Comparison of ENCODE assay signal across 12 cellular contexts in genomic region chr13:39410089-39410901, GRCh38.
A peak's percentile ranks its signal among the peaks of the same experiment; 100 is the strongest.
DNase-seq lines count a peak whose midpoint lies in the region; ATAC-seq and TF ChIP-seq lines count a peak whose summit lies in the region.
"Had no signal": no experiment of that assay in that cellular context is flagged by ENCODE, and none has a peak within 500 bp of the region (broad histone marks: within the 10 kb centered on the region; RNA-seq: fewer than 3 reads in every experiment).

No MANE protein-coding gene starts in this region.

- H3K9me3 ChIP-seq in H9 (ENCODE audit: control insufficient read depth, low read depth, low read length) (no peaks in the 10 kb centered on the region), breast epithelium (no peaks in the 10 kb centered on the region), smooth muscle cell (replicated peaks; ENCODE audit: low read depth) (no peaks in the 10 kb centered on the region)

- no peak overlapping the region for H3K27ac ChIP-seq in H9 (ENCODE audit: insufficient read length, low read depth, low read length)
- peak overlapping the region; percentile 59 to 76 for H3K27ac ChIP-seq in breast epithelium
- H3K27ac ChIP-seq in smooth muscle cell (ENCODE audit: low read depth), result no peak overlapping the region

- no peak overlapping the region for H4K8ac ChIP-seq in H9 (replicated peaks; ENCODE audit: insufficient read length, low read depth, low read length)

- H3K56ac ChIP-seq in H9 (ENCODE audit: insufficient read length, low read depth, low read length), result no peak overlapping the region

- H4K5ac ChIP-seq in H9 (ENCODE audit: insufficient read length, low read depth, low read length), result no peak overlapping the region

- H2AK5ac ChIP-seq in H9 (ENCODE audit: insufficient read length, low read length), result no peak overlapping the region

- H3K9me3 Mint-ChIP-seq in H9, result no peaks in the 10 kb centered on the region; a peak in 1 of 5 replicates
- H3K9me3 Mint-ChIP-seq: activated naive CD4-positive, alpha-beta T cell treated with anti-CD3 and anti-CD28 coated beads, Interleukin-2, amount 50 U/mL, for 24 hours; IgD-negative memory B cell had no signal

- H3K4me2 ChIP-seq in H9 (ENCODE audit: insufficient read depth, insufficient read length, low read length), result no peak overlapping the region
- peak overlapping the region; percentile 34 for H3K4me2 ChIP-seq in smooth muscle cell

- H3K4me1 ChIP-seq in H9 (ENCODE audit: insufficient read depth, low read length) (peaks cover 6% of the 10 kb centered on the region; the same call in 1 of the 2 replicates), breast epithelium (no peaks in the 10 kb centered on the region), smooth muscle cell (ENCODE audit: low read depth) (peaks cover 11% of the 10 kb centered on the region)

- H3K23me2 ChIP-seq in H9 (ENCODE audit: insufficient read length, low read depth, low read length, poor library complexity, severe bottlenecking), result no peaks in the 10 kb centered on the region

- peak; percentile 45 to 67 for ATAC-seq in left cardiac atrium
- no peak for ATAC-seq in HG03108 (IDR thresholded peaks at IDR 0.05; ENCODE audit: unreplicated experiment)
- no peak for ATAC-seq in GM21737 (IDR thresholded peaks at IDR 0.05; ENCODE audit: unreplicated experiment)
- ATAC-seq in GM19351 (IDR thresholded peaks at IDR 0.05; ENCODE audit: unreplicated experiment), result no peak

- no peak overlapping the region for H3K4ac ChIP-seq in H9 (ENCODE audit: low read depth, low read length)

- H3K4me3 ChIP-seq in breast epithelium (no peak overlapping the region), smooth muscle cell (no peak overlapping the region)

- H3K36me3 ChIP-seq in breast epithelium (no peaks in the 10 kb centered on the region), smooth muscle cell (ENCODE audit: low read depth) (no peaks in the 10 kb centered on the region)

- no peak overlapping the region for H2BK20ac ChIP-seq in H9 (ENCODE audit: low read depth, low read length, poor library complexity, severe bottlenecking)

- H3K23ac ChIP-seq in H9 (ENCODE audit: insufficient read length, low read depth, low read length), result no peak overlapping the region

- no peak overlapping the region for H2BK5ac ChIP-seq in H9 (ENCODE audit: insufficient read length, low read length)

- peak overlapping the region in 2 of 3 experiments; percentile 23 to 44; a peak in 4 of 7 replicates for H3K27ac Mint-ChIP-seq in H9
- H3K27ac Mint-ChIP-seq: activated naive CD4-positive, alpha-beta T cell treated with anti-CD3 and anti-CD28 coated beads, Interleukin-2, amount 50 U/mL, for 24 hours; IgD-negative memory B cell had no signal

- H3K36me3 Mint-ChIP-seq in H9 (ENCODE audit: insufficient read depth in 1 of 3, low read depth in 3 of 3), result no peaks in the 10 kb centered on the region
- H3K36me3 Mint-ChIP-seq: activated naive CD4-positive, alpha-beta T cell treated with anti-CD3 and anti-CD28 coated beads, Interleukin-2, amount 50 U/mL, for 24 hours; IgD-negative memory B cell had no signal

- H3T11ph ChIP-seq in H9 (ENCODE audit: low read length), result no peak overlapping the region

- peaks cover 43 to 51% of the 10 kb centered on the region in 2 experiments for H3K4me1 Mint-ChIP-seq in H9
- H3K4me1 Mint-ChIP-seq: activated naive CD4-positive, alpha-beta T cell treated with anti-CD3 and anti-CD28 coated beads, Interleukin-2, amount 50 U/mL, for 24 hours had no signal

- H3K4me3 Mint-ChIP-seq in H9, result 0 out of 5 replicates have a peak overlapping the region, but pooled peaks of 1 of the 2 experiments have one; percentile 1
- H3K4me3 Mint-ChIP-seq: activated naive CD4-positive, alpha-beta T cell treated with anti-CD3 and anti-CD28 coated beads, Interleukin-2, amount 50 U/mL, for 24 hours; IgD-negative memory B cell had no signal

- H3K9ac ChIP-seq in H9 (ENCODE audit: extremely low read depth, insufficient read length, low read length), result no peak overlapping the region
- no peak overlapping the region for H3K9ac ChIP-seq in smooth muscle cell (ENCODE audit: low read depth)

- TF ChIP-seq POLR2A in breast epithelium (IDR thresholded peaks at IDR 0.05), result no peak

- intact Hi-C loops in breast epithelium (cut with DNase I; ENCODE audit: low total_unique reads), result no loop called here
- intact Hi-C loops in left cardiac atrium (cut with DNase I), result loop anchor here (5.0 to 10.0 kb wide), 2 partner anchors 135 to 192 kb away; partner anchors contain the start of gene LHFPL6 (in 1 of the 2)

- H4K20me1 ChIP-seq in H9 (ENCODE audit: control insufficient read depth, insufficient read depth, insufficient read length), result no peaks in the 10 kb centered on the region
- no peaks in the 10 kb centered on the region for H4K20me1 ChIP-seq in smooth muscle cell (ENCODE audit: low read depth)

- H3K79me2 ChIP-seq in H9 (ENCODE audit: insufficient read depth, low read length) (no peaks in the 10 kb centered on the region), smooth muscle cell (ENCODE audit: low read depth) (no peaks in the 10 kb centered on the region)

- DNase-seq in H9, result no peak
- DNase-seq in breast epithelium (ENCODE audit: low spot score in 2 of 2), result no peak
- DNase-seq in left cardiac atrium, result no peak
- DNase-seq in smooth muscle cell (lab: John Stamatoyannopoulos, UW; ENCODE audit: unreplicated experiment), result no peak
- no peak for DNase-seq in activated T-cell treated with anti-CD3 and anti-CD28 coated beads, Interleukin-2, amount 50 U/mL, for 1 hour
- DNase-seq: activated CD4-positive, alpha-beta T cell treated with anti-CD3 and anti-CD28 coated beads, Interleukin-2, amount 50 U/mL, for 4 hours; SHP77 had no signal

- WGBS in H9 (ENCODE audit: extremely low coverage, insufficient read length, low lambda C conversion rate), result no CpG with 5 or more reads among the region's 2 CpGs
- 63% methylated on average over 2 of the region's 2 CpGs for WGBS in smooth muscle cell (ENCODE audit: low lambda C conversion rate)

- H3K14ac ChIP-seq in H9 (ENCODE audit: insufficient read depth, low read length), result no peak overlapping the region

- H2AFZ ChIP-seq in H9 (ENCODE audit: low read length), result no peak overlapping the region
- no peak overlapping the region for H2AFZ ChIP-seq in smooth muscle cell (ENCODE audit: low read depth)

- H3K27me3 ChIP-seq in H9 (ENCODE audit: insufficient read depth, low read length) (no peaks in the 10 kb centered on the region), breast epithelium (no peaks in the 10 kb centered on the region), smooth muscle cell (ENCODE audit: low read depth) (no peaks in the 10 kb centered on the region)

- H3K18ac ChIP-seq in H9 (ENCODE audit: insufficient read length, low read depth, low read length), result no peak overlapping the region

- H2BK120ac ChIP-seq in H9 (ENCODE audit: low read depth, low read length, poor library complexity, severe bottlenecking), result no peak overlapping the region

- no peaks in the 10 kb centered on the region for H3K79me1 ChIP-seq in H9 (ENCODE audit: insufficient read depth, low read depth, low read length, poor library complexity, severe bottlenecking)

- H3F3A ChIP-seq in smooth muscle cell (ENCODE audit: low read depth), result no peaks in the 10 kb centered on the region

- H3K27me3 Mint-ChIP-seq in H9 (ENCODE audit: low read depth), result peaks cover 5% of the 10 kb centered on the region; the same call in 1 of the 2 replicates
- H3K27me3 Mint-ChIP-seq: IgD-negative memory B cell had no signal

- no peak for TF ChIP-seq CTCF in H9 (conservative IDR thresholded peaks at IDR 0.05)
- TF ChIP-seq CTCF in breast epithelium (IDR thresholded peaks at IDR 0.05), result no peak
- no peak for TF ChIP-seq CTCF in smooth muscle cell (IDR thresholded peaks at IDR 0.05; ENCODE audit: borderline replicate concordance, insufficient read depth, poor library complexity, severe bottlenecking)

- H2BK12ac ChIP-seq in H9 (ENCODE audit: insufficient read length, low read depth, low read length), result no peak overlapping the region

- H2BK15ac ChIP-seq in H9 (ENCODE audit: low read depth, low read length), result no peak overlapping the region

- H4K91ac ChIP-seq in H9 (ENCODE audit: insufficient read length, low read depth, low read length), result no peak overlapping the region

Comparison
In these comparisons a context has a peak if more than half of its experiments do, and no peak if none do; other contexts are left out.
1. H3K27ac ChIP-seq: peak in breast epithelium (2 of 2); none in H9 (single experiment) and smooth muscle cell (single experiment).
2. ATAC-seq: peak in left cardiac atrium (2 of 2); none in HG03108 (single experiment), GM21737 (single experiment) and GM19351 (single experiment).